8 cellular contexts compared by ENCODE assay signal in the genomic region with DNA sequence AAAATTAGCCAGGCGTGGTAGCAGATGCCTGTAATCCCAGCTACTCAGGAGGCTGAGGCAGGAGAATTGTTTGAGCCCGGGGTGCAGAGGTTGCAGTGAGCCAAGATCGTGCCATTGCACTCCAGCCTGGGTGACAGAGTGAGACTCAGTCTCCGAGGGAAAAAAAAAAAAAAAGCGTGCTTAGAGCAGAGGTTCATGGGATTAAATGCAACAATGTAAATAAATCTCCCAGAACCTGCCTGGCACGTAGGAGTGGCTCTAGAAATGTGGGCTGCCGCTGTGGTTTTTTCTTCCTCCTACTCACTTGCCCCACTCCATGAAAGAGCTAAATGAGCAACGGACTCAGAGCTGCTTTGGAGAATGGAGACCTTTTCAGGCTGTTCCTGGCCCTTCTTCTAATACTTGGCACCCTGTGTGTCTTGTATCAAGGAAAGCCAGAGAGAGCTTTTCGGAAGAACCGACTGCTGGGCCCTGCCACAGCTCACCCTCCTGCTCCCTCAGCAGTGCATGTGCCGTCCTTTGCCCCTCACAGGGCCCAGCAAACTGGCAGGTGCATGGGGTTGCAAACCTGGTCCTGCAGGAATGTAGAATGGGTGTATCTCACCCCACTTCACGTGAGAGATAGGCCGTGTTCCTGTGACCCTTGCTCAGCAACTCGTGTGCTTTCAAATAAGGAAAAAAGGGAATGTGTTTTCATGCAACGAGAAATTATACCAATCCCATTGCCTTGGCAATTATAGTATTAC. TPM values are rescaled to one million over a fixed set of nuclear protein-coding genes. Genes with fewer than 3 reads are reported as not detected.
DNase-seq lines count a peak whose midpoint lies in the region; ATAC-seq and TF ChIP-seq lines count a peak whose summit lies in the region.

No MANE protein-coding gene starts in this region.

- DNase-seq in OCI-M2 (lab: John Stamatoyannopoulos, UW; ENCODE audit: unreplicated experiment) (peak; percentile 43), WERI-Rb-1 (no peak), NCI-H2196 (lab: John Stamatoyannopoulos, UW; ENCODE audit: unreplicated experiment) (no peak), posterior vena cava (ENCODE audit: low spot score) (no peak)
- no peak for DNase-seq in central memory CD8-positive, alpha-beta T cell (ENCODE audit: low spot score in 2 of 2)
- no peak for DNase-seq in stimulated activated effector memory CD8-positive, alpha-beta T cell treated with anti-CD3 and anti-CD28 coated beads, Interleukin-12 subunit alpha, Interleukin-12 subunit beta, amount 100 ng/mL, for 72 hours (ENCODE audit: low spot score in 2 of 2)

- H3K36me3 Mint-ChIP-seq in central memory CD8-positive, alpha-beta T cell (ENCODE audit: insufficient read depth): no peaks in the 10 kb centered on the region
- no peaks in the 10 kb centered on the region for H3K36me3 Mint-ChIP-seq in stimulated activated effector memory CD8-positive, alpha-beta T cell treated with anti-CD3 and anti-CD28 coated beads, Interleukin-12 subunit alpha, Interleukin-12 subunit beta, amount 100 ng/mL, for 72 hours

- TF ChIP-seq CTCF in WERI-Rb-1 (IDR thresholded peaks at IDR 0.05; ENCODE audit: low read depth, low read length): no peak

- H3K36me3 ChIP-seq in WERI-Rb-1: no peaks in the 10 kb centered on the region; the same call in 1 of the 2 replicates

- H3K27ac ChIP-seq in WERI-Rb-1: no peak overlapping the region

- intact Hi-C loops in posterior vena cava (cut with DNase I): loop anchor here in 1 of 2 donors (10.0 kb wide), 1 partner anchor 60 kb away; no protein-coding TSS in a partner anchor

- peaks cover 14% of the 10 kb centered on the region for H3K4me1 Mint-ChIP-seq in central memory CD8-positive, alpha-beta T cell
- H3K4me1 Mint-ChIP-seq in stimulated activated effector memory CD8-positive, alpha-beta T cell treated with anti-CD3 and anti-CD28 coated beads, Interleukin-12 subunit alpha, Interleukin-12 subunit beta, amount 100 ng/mL, for 72 hours: peaks cover 20% of the 10 kb centered on the region

- no peak overlapping the region for H3K4me3 ChIP-seq in WERI-Rb-1 (ENCODE audit: low read depth, low read length)

- H3K4me3 Mint-ChIP-seq in central memory CD8-positive, alpha-beta T cell: peak overlapping the region; percentile 69
- H3K4me3 Mint-ChIP-seq in stimulated activated effector memory CD8-positive, alpha-beta T cell treated with anti-CD3 and anti-CD28 coated beads, Interleukin-12 subunit alpha, Interleukin-12 subunit beta, amount 100 ng/mL, for 72 hours: peak overlapping the region; percentile 67

- H3K27ac Mint-ChIP-seq in central memory CD8-positive, alpha-beta T cell (ENCODE audit: low read depth): peak overlapping the region; percentile 16
- H3K27ac Mint-ChIP-seq in stimulated activated effector memory CD8-positive, alpha-beta T cell treated with anti-CD3 and anti-CD28 coated beads, Interleukin-12 subunit alpha, Interleukin-12 subunit beta, amount 100 ng/mL, for 72 hours: peak overlapping the region; percentile 85

- no peaks in the 10 kb centered on the region for H3K27me3 Mint-ChIP-seq in central memory CD8-positive, alpha-beta T cell

- no peaks in the 10 kb centered on the region for H3K27me3 ChIP-seq in WERI-Rb-1 (ENCODE audit: insufficient read depth, low read depth, severe bottlenecking)

- no peaks in the 10 kb centered on the region for H3K9me3 Mint-ChIP-seq in central memory CD8-positive, alpha-beta T cell
- no peaks in the 10 kb centered on the region for H3K9me3 Mint-ChIP-seq in stimulated activated effector memory CD8-positive, alpha-beta T cell treated with anti-CD3 and anti-CD28 coated beads, Interleukin-12 subunit alpha, Interleukin-12 subunit beta, amount 100 ng/mL, for 72 hours

- H3K9me3 ChIP-seq in WERI-Rb-1 (ENCODE audit: severe bottlenecking): no peaks in the 10 kb centered on the region

- ATAC-seq in HG02610 (IDR thresholded peaks at IDR 0.05; ENCODE audit: unreplicated experiment) (peak; percentile 38), GM21528 (IDR thresholded peaks at IDR 0.05; ENCODE audit: low FRiP score, unreplicated experiment) (no peak)
- peak; percentile 33 for ATAC-seq in central memory CD8-positive, alpha-beta T cell (replicated peaks; ENCODE audit: extremely low read depth, poor library complexity, severe bottlenecking)
- ATAC-seq in stimulated activated effector memory CD8-positive, alpha-beta T cell treated with anti-CD3 and anti-CD28 coated beads, Interleukin-12 subunit alpha, Interleukin-12 subunit beta, amount 100 ng/mL, for 72 hours: peak; percentile 79

RNA-seq across cellular contexts. Expression of a gene that starts 52.0 kb away (rescaled TPM):
- 1 to 10 TPM in 1 of 2 donors, under 1 TPM in 1; 0.52 to 2.3 TPM for total RNA-seq in posterior vena cava
